ENCODE assay signal across 8 cellular contexts in genomic region chr17:38853292-38854219, GRCh38. TPM values are rescaled to one million over a fixed set of nuclear protein-coding genes. Genes with fewer than 3 reads are reported as not detected.
DNase-seq lines count a peak whose midpoint lies in the region; ATAC-seq and TF ChIP-seq lines count a peak whose summit lies in the region.

Gene RPL23 (minus strand): TSS chr17:38853721. CDS start chr17:38853710, 11 bp downstream.

- peaks cover 41% of the 10 kb centered on the region for H3K36me3 Mint-ChIP-seq in CD4-positive, CD25-positive, alpha-beta regulatory T cell
- peaks cover 50% of the 10 kb centered on the region for H3K36me3 Mint-ChIP-seq in activated CD8-positive, alpha-beta T cell treated with anti-CD3 and anti-CD28 coated beads, Interleukin-2, amount 10 ng/mL, durations not matched to agents 7 days and 5 days (ENCODE audit: low read depth)

- no peaks in the 10 kb centered on the region for H3K27me3 ChIP-seq in CD4-positive, CD25-positive, alpha-beta regulatory T cell (ENCODE audit: control insufficient read depth, insufficient read depth, low read length)
- H3K27me3 ChIP-seq in ectodermal cell (ENCODE audit: control insufficient read depth, insufficient read depth, low read length, poor library complexity, severe bottlenecking) (no peaks in the 10 kb centered on the region), lung (ENCODE audit: control insufficient read depth, insufficient read depth) (no peaks in the 10 kb centered on the region)

- H3K9me3 Mint-ChIP-seq in CD4-positive, CD25-positive, alpha-beta regulatory T cell = no peaks in the 10 kb centered on the region
- H3K9me3 Mint-ChIP-seq in activated CD8-positive, alpha-beta T cell treated with anti-CD3 and anti-CD28 coated beads, Interleukin-2, amount 10 ng/mL, durations not matched to agents 7 days and 5 days (ENCODE audit: insufficient read depth) = no peaks in the 10 kb centered on the region

- H3K4me3 ChIP-seq in CD4-positive, CD25-positive, alpha-beta regulatory T cell (ENCODE audit: low read depth, low read length) = peak within 1 kb of the TSS; percentile 99
- H3K4me3 ChIP-seq in ectodermal cell (ENCODE audit: insufficient read depth, low read depth, low read length) = peak within 1 kb of the TSS; percentile 88
- peak within 1 kb of the TSS; percentile 70 for H3K4me3 ChIP-seq in lung

- H3K36me3 ChIP-seq in CD4-positive, CD25-positive, alpha-beta regulatory T cell (ENCODE audit: control insufficient read depth, insufficient read depth, low read length) = peaks cover 34% of the 10 kb centered on the region
- H3K36me3 ChIP-seq in ectodermal cell (ENCODE audit: control insufficient read depth, insufficient read depth, low read length) (peaks cover 30% of the 10 kb centered on the region), lung (ENCODE audit: control insufficient read depth in 2 of 2, insufficient read depth in 2 of 2, low read length in 2 of 2) (peaks cover 20 to 32% of the 10 kb centered on the region in 2 donors)

- H3K4me1 ChIP-seq in CD4-positive, CD25-positive, alpha-beta regulatory T cell (ENCODE audit: control insufficient read depth, insufficient read depth, low read length, poor library complexity, severe bottlenecking) = peaks cover 39% of the 10 kb centered on the region
- H3K4me1 ChIP-seq in ectodermal cell (ENCODE audit: control insufficient read depth, insufficient read depth, low read length) (peaks cover 7% of the 10 kb centered on the region), lung (ENCODE audit: control insufficient read depth in 2 of 2, insufficient read depth in 2 of 2, low read length in 2 of 2) (peaks cover 3 to 14% of the 10 kb centered on the region in 2 donors)

- H3K27me3 Mint-ChIP-seq in CD4-positive, CD25-positive, alpha-beta regulatory T cell = no peaks in the 10 kb centered on the region
- no peaks in the 10 kb centered on the region for H3K27me3 Mint-ChIP-seq in activated CD8-positive, alpha-beta T cell treated with anti-CD3 and anti-CD28 coated beads, Interleukin-2, amount 10 ng/mL, durations not matched to agents 7 days and 5 days (ENCODE audit: low read depth)

- no peaks in the 10 kb centered on the region for H3K9me3 ChIP-seq in CD4-positive, CD25-positive, alpha-beta regulatory T cell (ENCODE audit: control insufficient read depth in 2 of 2, low read length in 2 of 2)
- H3K9me3 ChIP-seq in ectodermal cell (ENCODE audit: control insufficient read depth, low read length) (no peaks in the 10 kb centered on the region), lung (ENCODE audit: control insufficient read depth in 2 of 2, insufficient read depth in 1 of 2, low read length in 1 of 2) (no peaks in the 10 kb centered on the region)

- H3K4me3 Mint-ChIP-seq in CD4-positive, CD25-positive, alpha-beta regulatory T cell = peak within 1 kb of the TSS; percentile 90 to 95 (median 94)
- peak within 1 kb of the TSS; percentile 99 for H3K4me3 Mint-ChIP-seq in activated CD8-positive, alpha-beta T cell treated with anti-CD3 and anti-CD28 coated beads, Interleukin-2, amount 10 ng/mL, durations not matched to agents 7 days and 5 days

- peak within 1 kb of the TSS; percentile 96 to 99 (median 99) for H3K27ac Mint-ChIP-seq in CD4-positive, CD25-positive, alpha-beta regulatory T cell
- H3K27ac Mint-ChIP-seq in activated CD8-positive, alpha-beta T cell treated with anti-CD3 and anti-CD28 coated beads, Interleukin-2, amount 10 ng/mL, durations not matched to agents 7 days and 5 days = peak within 1 kb of the TSS; percentile 99

- no peak for TF ChIP-seq CTCF in lung (IDR thresholded peaks at IDR 0.05; ENCODE audit: control extremely low read depth, extremely low read depth)

- ATAC-seq in CD4-positive, CD25-positive, alpha-beta regulatory T cell (ENCODE audit: low read depth in 2 of 2) = peak; percentile 86 to 90
- ATAC-seq in GM19455 (IDR thresholded peaks at IDR 0.05; ENCODE audit: unreplicated experiment) (peak; percentile 70), lung (ENCODE audit: insufficient read depth, low FRiP score) (peak; percentile 86)
- peak; percentile 88 for ATAC-seq in activated CD8-positive, alpha-beta T cell treated with anti-CD3 and anti-CD28 coated beads, Interleukin-2, amount 10 ng/mL, durations not matched to agents 7 days and 5 days

- peaks cover 9 to 42% (median 35%) of the 10 kb centered on the region in 4 donors for H3K4me1 Mint-ChIP-seq in CD4-positive, CD25-positive, alpha-beta regulatory T cell
- peaks cover 39% of the 10 kb centered on the region for H3K4me1 Mint-ChIP-seq in activated CD8-positive, alpha-beta T cell treated with anti-CD3 and anti-CD28 coated beads, Interleukin-2, amount 10 ng/mL, durations not matched to agents 7 days and 5 days (ENCODE audit: low read depth)

- CTCF ChIA-PET in activated CD8-positive, alpha-beta T cell treated with anti-CD3 and anti-CD28 coated beads, Interleukin-2, amount 10 ng/mL, durations not matched to agents 7 days and 5 days (lab: Charles Lee) = interaction anchor here (0.7 to 3.9 kb wide), 14 partner anchors 16 to 694 kb away, joined by 3 to 41 read pairs (median 4); partner anchors contain the start of genes ARL5C, CWC25, LASP1 and LASP1NB

- POLR2A ChIA-PET in activated CD8-positive, alpha-beta T cell treated with anti-CD3 and anti-CD28 coated beads, Interleukin-2, amount 10 ng/mL, durations not matched to agents 7 days and 5 days (lab: Charles Lee) = interaction anchor here (0.6 to 3.1 kb wide), 40 partner anchors 9 to 608 kb away, joined by 3 to 113 read pairs (median 4); partner anchors contain the start of genes CWC25, FBXO47, LASP1 and LASP1NB

- peak within 1 kb of the TSS; percentile 96 for H3K27ac ChIP-seq in CD4-positive, CD25-positive, alpha-beta regulatory T cell (ENCODE audit: insufficient read depth, low read length, poor library complexity, severe bottlenecking)
- peak within 1 kb of the TSS; percentile 97 for H3K27ac ChIP-seq in ectodermal cell (ENCODE audit: insufficient read depth, low read depth, low read length, poor library complexity, severe bottlenecking)
- H3K27ac ChIP-seq in lung (ENCODE audit: low read depth in 1 of 2, low read length in 1 of 2) = peak within 1 kb of the TSS; percentile 94 to 96

- DNase-seq in CD4-positive, CD25-positive, alpha-beta regulatory T cell = peak; percentile 88 to 98 (median 92)
- peak; percentile 87 for DNase-seq in HS-5 (ENCODE audit: low read depth)
- DNase-seq in NK-92 (lab: John Stamatoyannopoulos, UW; ENCODE audit: unreplicated experiment) = peak; percentile 60
- DNase-seq in activated CD8-positive, alpha-beta T cell treated with anti-CD3 and anti-CD28 coated beads, Interleukin-2, amount 10 ng/mL, durations not matched to agents 7 days and 5 days = peak; percentile 96
- peak; percentile 96 for DNase-seq in lung (ENCODE audit: low spot score)
- DNase-seq in stimulated activated CD4-positive, alpha-beta T cell treated with anti-CD3 and anti-CD28 coated beads, TNF-alpha, amount 100 ng/mL, for 24 hours (ENCODE audit: low read depth in 3 of 3) = peak; percentile 81 to 90 (median 89)

- WGBS in ectodermal cell, 2 experiments = 0 to 1% methylated on average over 46 to 48 of the region's 48 CpGs
- 0% methylated on average over 48 of the region's 48 CpGs for WGBS in lung, 2 donors

RNA-seq across cellular contexts. Expression of gene RPL23, which starts in this region (rescaled TPM):
- total RNA-seq in CD4-positive, CD25-positive, alpha-beta regulatory T cell = 1,411 TPM
- 1,000 to 10,000 TPM; 1,034 to 1,357 (median 1,206) TPM for polyA plus RNA-seq in CD4-positive, CD25-positive, alpha-beta regulatory T cell
- total RNA-seq in activated CD8-positive, alpha-beta T cell treated with anti-CD3 and anti-CD28 coated beads, Interleukin-2, amount 10 ng/mL, durations not matched to agents 7 days and 5 days = 1,000 to 10,000 TPM; 1,130 to 1,164 TPM
- polyA plus RNA-seq in ectodermal cell (2013, experiment 1 of 4) = 2,565 TPM
- polyA plus RNA-seq in ectodermal cell (2013, experiment 2 of 4) = 2,389 TPM
- 2,415 TPM for polyA plus RNA-seq in ectodermal cell (2013, experiment 3 of 4)
- 2,794 TPM for polyA plus RNA-seq in ectodermal cell (2013, experiment 4 of 4)
- total RNA-seq in lung = 1,000 to 10,000 TPM in 1 of 2 donors, 100 to 1,000 TPM in 1; 989 to 1,269 TPM
- polyA plus RNA-seq in lung = 1,000 to 10,000 TPM; 2,276 to 4,467 TPM

Comparison
In these comparisons a context has a peak if more than half of its experiments do, and no peak if none do; other contexts are left out.
1. Peak in every context shown above with its lines: DNase-seq, ATAC-seq, H3K4me3 ChIP-seq and H3K27ac ChIP-seq.